In the genomic region with DNA sequence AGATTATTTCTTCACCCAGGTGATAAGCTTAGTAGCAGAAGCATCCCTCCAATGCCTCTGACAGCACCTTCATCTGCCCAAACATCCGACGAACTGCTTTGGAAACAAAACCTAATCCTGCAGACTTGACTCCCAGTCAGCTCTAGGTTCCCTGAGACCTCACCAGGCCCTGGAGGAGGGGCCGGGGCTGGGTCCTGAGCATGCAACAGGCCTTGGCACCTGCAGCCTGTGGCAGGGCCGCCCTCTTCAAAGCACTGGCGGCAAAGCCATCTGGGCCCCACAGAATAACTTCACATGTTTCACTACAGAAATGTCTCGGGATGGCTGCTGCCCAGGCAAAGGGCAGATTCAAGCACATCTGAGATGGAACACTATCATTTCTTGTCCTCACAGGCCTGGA, we compare ENCODE assay signal across 38 cellular contexts.
"Had no signal": no experiment of that assay in that cellular context is flagged by ENCODE, and none has a peak within 500 bp of the region (broad histone marks: within the 10 kb centered on the region; RNA-seq: fewer than 3 reads in every experiment).

No MANE protein-coding gene starts in this region.

- H3K27ac Mint-ChIP-seq: activated naive CD4-positive, alpha-beta T cell treated with anti-CD3 and anti-CD28 coated beads for 36 hours; activated naive CD4-positive, alpha-beta T cell treated with anti-CD3 and anti-CD28 coated beads, Interleukin-2, amount 10 ng/mL, durations not matched to agents 7 days and 5 days; activated naive CD4-positive, alpha-beta T cell treated with anti-CD3 and anti-CD28 coated beads, Interleukin-2, amount 50 U/mL, for 24 hours; activated naive CD4-positive, alpha-beta T cell treated with anti-CD3 and anti-CD28 coated beads, Interleukin-2, amount 50 U/mL, for 72 hours; activated naive CD8-positive, alpha-beta T cell; activated naive CD8-positive, alpha-beta T cell treated with anti-CD3 and anti-CD28 coated beads for 36 hours; activated naive CD8-positive, alpha-beta T cell treated with anti-CD3 and anti-CD28 coated beads, Interleukin-2, amount 10 ng/mL, durations not matched to agents 7 days and 5 days; activated naive CD8-positive, alpha-beta T cell treated with anti-CD3 and anti-CD28 coated beads, Interleukin-2, amount 50 U/mL, for 24 hours; activated T-cell treated with anti-CD3 and anti-CD28 coated beads, Interleukin-2, amount 50 U/mL, for 24 hours; activated T-cell treated with anti-CD3 and anti-CD28 coated beads, Interleukin-2, amount 50 U/mL, for 72 hours; activated T-helper 1 cell treated with anti-CD3 and anti-CD28 coated beads, Interleukin-12 subunit alpha, Interleukin-12 subunit beta, Interleukin-2, Interleukin-4 antibody, amounts not matched to agents 30 ng/mL and 10 ng/mL and 1 ng/mL, durations not matched to agents 14 hours and 24 hours and 36 hours; activated T-helper 17 cell treated with anti-CD3 and anti-CD28 coated beads, Interleukin-2, amount 50 U/mL, for 72 hours; activated T-helper 2 cell treated with anti-CD3 and anti-CD28 coated beads, Interferon-gamma antibody, Interleukin-2, Interleukin-4, amounts not matched to agents 10 μg/mL and 5 μg/mL and 100 μg/mL, durations not matched to agents 14 hours and 24 hours and 36 hours; brain had no signal

- H3K4me3 Mint-ChIP-seq: activated naive CD4-positive, alpha-beta T cell treated with anti-CD3 and anti-CD28 coated beads for 36 hours; activated naive CD4-positive, alpha-beta T cell treated with anti-CD3 and anti-CD28 coated beads, Interleukin-2, amount 10 ng/mL, durations not matched to agents 7 days and 5 days; activated naive CD4-positive, alpha-beta T cell treated with anti-CD3 and anti-CD28 coated beads, Interleukin-2, amount 50 U/mL, for 24 hours; activated naive CD8-positive, alpha-beta T cell; activated naive CD8-positive, alpha-beta T cell treated with anti-CD3 and anti-CD28 coated beads for 36 hours; activated naive CD8-positive, alpha-beta T cell treated with anti-CD3 and anti-CD28 coated beads, Interleukin-2, amount 10 ng/mL, durations not matched to agents 7 days and 5 days; activated naive CD8-positive, alpha-beta T cell treated with anti-CD3 and anti-CD28 coated beads, Interleukin-2, amount 50 U/mL, for 24 hours; activated T-cell treated with anti-CD3 and anti-CD28 coated beads, Interleukin-2, amount 50 U/mL, for 24 hours; activated T-cell treated with anti-CD3 and anti-CD28 coated beads, Interleukin-2, amount 50 U/mL, for 4 hours; activated T-cell treated with anti-CD3 and anti-CD28 coated beads, Interleukin-2, amount 50 U/mL, for 72 hours; activated T-helper 1 cell treated with anti-CD3 and anti-CD28 coated beads, Interleukin-12 subunit alpha, Interleukin-12 subunit beta, Interleukin-2, Interleukin-4 antibody, amounts not matched to agents 30 ng/mL and 10 ng/mL and 1 ng/mL, durations not matched to agents 14 hours and 24 hours and 36 hours; activated T-helper 17 cell treated with anti-CD3 and anti-CD28 coated beads, Interleukin-2, amount 50 U/mL, for 72 hours; brain; central memory CD8-positive, alpha-beta T cell had no signal

- DNase-seq: activated effector memory CD4-positive, alpha-beta T cell treated with anti-CD3 and anti-CD28 coated beads, Interleukin-2, amount 50 U/mL, for 16 hours; activated effector memory CD4-positive, alpha-beta T cell treated with Interleukin-2 at 50 U/mL for 16 hours; activated gamma-delta T cell; activated gamma-delta T cell treated with Interleukin-2 at 50 U/mL for 16 hours; activated naive CD4-positive, alpha-beta T cell; activated naive CD4-positive, alpha-beta T cell treated with anti-CD3 and anti-CD28 coated beads for 36 hours; activated naive CD4-positive, alpha-beta T cell treated with anti-CD3 and anti-CD28 coated beads, Interleukin-2, amount 10 ng/mL, durations not matched to agents 7 days and 5 days; activated naive CD4-positive, alpha-beta T cell treated with anti-CD3 and anti-CD28 coated beads, Interleukin-2, amount 50 U/mL, for 16 hours; activated naive CD4-positive, alpha-beta T cell treated with Interleukin-2 at 50 U/mL for 16 hours; activated naive CD8-positive, alpha-beta T cell treated with anti-CD3 and anti-CD28 coated beads for 36 hours; activated naive CD8-positive, alpha-beta T cell treated with anti-CD3 and anti-CD28 coated beads, Interleukin-2, amount 10 ng/mL, durations not matched to agents 7 days and 5 days; activated naive CD8-positive, alpha-beta T cell treated with anti-CD3 and anti-CD28 coated beads, Interleukin-2, amount 50 U/mL, for 24 hours; activated T-cell treated with anti-CD3 and anti-CD28 coated beads for 4 hours; activated T-cell treated with anti-CD3 and anti-CD28 coated beads, Interleukin-2, amount 50 U/mL, for 1 hour; activated T-cell treated with anti-CD3 and anti-CD28 coated beads, Interleukin-2, amount 50 U/mL, for 24 hours; activated T-cell treated with anti-CD3 and anti-CD28 coated beads, Interleukin-2, amount 50 U/mL, for 4 hours; activated T-cell treated with anti-CD3 and anti-CD28 coated beads, Interleukin-2, amount 50 U/mL, for 48 hours; activated T-cell treated with anti-CD3 and anti-CD28 coated beads, Interleukin-2, amount 50 U/mL, for 72 hours; adrenal gland; amniotic stem cell; amygdala; anterior cingulate cortex; aorta; body of pancreas; caudate nucleus; central memory CD4-positive, alpha-beta T cell; cerebellar nuclear complex had no signal

- H3K4me3 ChIP-seq: adrenal gland, ascending aorta, body of pancreas, breast epithelium, cardiac muscle cell had no signal

- H3K4me1 ChIP-seq: adrenal gland, ascending aorta, body of pancreas, breast epithelium had no signal

- H3K36me3 ChIP-seq: adrenal gland, ascending aorta, breast epithelium, cardiac muscle cell had no signal

- H3K27ac ChIP-seq: adrenal gland, ascending aorta, body of pancreas, breast epithelium, cardiac muscle cell had no signal

- H3K4me1 Mint-ChIP-seq: activated naive CD4-positive, alpha-beta T cell treated with anti-CD3 and anti-CD28 coated beads, Interleukin-2, amount 10 ng/mL, durations not matched to agents 7 days and 5 days; activated naive CD4-positive, alpha-beta T cell treated with anti-CD3 and anti-CD28 coated beads, Interleukin-2, amount 50 U/mL, for 24 hours; activated naive CD8-positive, alpha-beta T cell treated with anti-CD3 and anti-CD28 coated beads for 36 hours; activated naive CD8-positive, alpha-beta T cell treated with anti-CD3 and anti-CD28 coated beads, Interleukin-2, amount 10 ng/mL, durations not matched to agents 7 days and 5 days; activated naive CD8-positive, alpha-beta T cell treated with anti-CD3 and anti-CD28 coated beads, Interleukin-2, amount 50 U/mL, for 24 hours; activated T-helper 17 cell treated with anti-CD3 and anti-CD28 coated beads, Interleukin-2, amount 50 U/mL, for 72 hours; central memory CD8-positive, alpha-beta T cell had no signal

- H3K9me3 Mint-ChIP-seq: activated naive CD4-positive, alpha-beta T cell treated with anti-CD3 and anti-CD28 coated beads, Interleukin-2, amount 50 U/mL, for 24 hours; activated T-helper 1 cell treated with anti-CD3 and anti-CD28 coated beads, Interleukin-12 subunit alpha, Interleukin-12 subunit beta, Interleukin-2, Interleukin-4 antibody, amounts not matched to agents 30 ng/mL and 10 ng/mL and 1 ng/mL, durations not matched to agents 14 hours and 24 hours and 36 hours; central memory CD8-positive, alpha-beta T cell had no signal

- ATAC-seq: activated naive CD4-positive, alpha-beta T cell treated with anti-CD3 and anti-CD28 coated beads, Interleukin-2, amount 50 U/mL, for 72 hours; activated naive CD8-positive, alpha-beta T cell treated with anti-CD3 and anti-CD28 coated beads, Interleukin-2, amount 50 U/mL, for 24 hours; activated T-cell treated with anti-CD3 and anti-CD28 coated beads, Interleukin-2, amount 50 U/mL, for 4 hours; activated T-cell treated with anti-CD3 and anti-CD28 coated beads, Interleukin-2, amount 50 U/mL, for 72 hours; activated T-helper 17 cell treated with anti-CD3 and anti-CD28 coated beads, Interleukin-2, amount 50 U/mL, for 72 hours; body of pancreas had no signal

- H3K9me3 ChIP-seq: adrenal gland, ascending aorta had no signal

- H3K27me3 ChIP-seq: adrenal gland, ascending aorta, body of pancreas, breast epithelium, cardiac muscle cell had no signal

- H3K27me3 Mint-ChIP-seq: activated naive CD4-positive, alpha-beta T cell treated with anti-CD3 and anti-CD28 coated beads, Interleukin-2, amount 10 ng/mL, durations not matched to agents 7 days and 5 days; activated naive CD8-positive, alpha-beta T cell; activated naive CD8-positive, alpha-beta T cell treated with anti-CD3 and anti-CD28 coated beads for 36 hours; activated naive CD8-positive, alpha-beta T cell treated with anti-CD3 and anti-CD28 coated beads, Interleukin-2, amount 10 ng/mL, durations not matched to agents 7 days and 5 days; activated naive CD8-positive, alpha-beta T cell treated with anti-CD3 and anti-CD28 coated beads, Interleukin-2, amount 50 U/mL, for 24 hours; activated T-cell treated with anti-CD3 and anti-CD28 coated beads, Interleukin-2, amount 50 U/mL, for 24 hours; activated T-helper 17 cell treated with anti-CD3 and anti-CD28 coated beads, Interleukin-2, amount 50 U/mL, for 72 hours; brain; central memory CD8-positive, alpha-beta T cell had no signal

- H3K36me3 Mint-ChIP-seq: activated naive CD4-positive, alpha-beta T cell treated with anti-CD3 and anti-CD28 coated beads, Interleukin-2, amount 10 ng/mL, durations not matched to agents 7 days and 5 days; activated naive CD4-positive, alpha-beta T cell treated with anti-CD3 and anti-CD28 coated beads, Interleukin-2, amount 50 U/mL, for 24 hours; activated naive CD4-positive, alpha-beta T cell treated with anti-CD3 and anti-CD28 coated beads, Interleukin-2, amount 50 U/mL, for 72 hours; activated naive CD8-positive, alpha-beta T cell; activated naive CD8-positive, alpha-beta T cell treated with anti-CD3 and anti-CD28 coated beads for 36 hours; activated naive CD8-positive, alpha-beta T cell treated with anti-CD3 and anti-CD28 coated beads, Interleukin-2, amount 10 ng/mL, durations not matched to agents 7 days and 5 days had no signal
